Comparison of ENCODE assay signal across 8 cellular contexts in the genomic region with DNA sequence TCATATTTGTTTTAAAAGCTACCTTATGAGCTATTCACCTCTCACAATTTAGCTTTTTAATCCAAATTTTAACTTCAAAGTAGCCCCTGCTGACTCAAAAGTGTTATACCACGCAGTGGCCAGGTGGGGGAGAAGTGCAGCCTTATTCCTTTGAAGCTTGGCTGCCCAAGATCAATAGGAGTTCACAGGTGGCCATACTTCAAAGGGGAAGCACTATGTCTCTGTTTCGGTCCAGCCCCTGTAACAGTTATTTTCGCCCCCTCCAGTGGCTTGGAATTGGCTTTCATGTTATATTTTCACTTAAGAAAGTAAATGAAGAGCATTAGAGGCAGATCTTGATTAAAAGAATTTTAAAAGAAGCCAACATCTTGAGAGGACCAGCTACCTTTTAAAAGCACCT.
A peak's percentile ranks its signal among the peaks of the same experiment; 100 is the strongest.
DNase-seq lines count a peak whose midpoint lies in the region; ATAC-seq and TF ChIP-seq lines count a peak whose summit lies in the region.

No MANE protein-coding gene starts in this region.

- H3K9ac ChIP-seq in neural cell (ENCODE audit: low read length): no peak overlapping the region

- H3K9me2 ChIP-seq in neural cell (ENCODE audit: insufficient read depth, low read length): no peaks in the 10 kb centered on the region

- no peaks in the 10 kb centered on the region for H3K36me3 ChIP-seq in neural cell (ENCODE audit: insufficient read depth, low read length)

- no peaks in the 10 kb centered on the region for H3K9me3 ChIP-seq in neural cell (ENCODE audit: low read length)

- no peaks in the 10 kb centered on the region for H3F3A ChIP-seq in neural cell (ENCODE audit: insufficient read depth, low read length, poor library complexity, severe bottlenecking)

- TF ChIP-seq EP300 in neural cell (conservative IDR thresholded peaks at IDR 0.05; ENCODE audit: poor library complexity, severe bottlenecking): no peak

- TF ChIP-seq CTCF in GM12873 (IDR thresholded peaks at IDR 0.05; ENCODE audit: insufficient read depth, low read depth, low read length, missing control alignments) (peak; percentile 68), neural cell (IDR thresholded peaks at IDR 0.05; ENCODE audit: poor library complexity, severe bottlenecking) (peak; percentile 59)

- H3K4me3 ChIP-seq in neural cell (ENCODE audit: low read length): no peak overlapping the region

- ATAC-seq in GM21423 (IDR thresholded peaks at IDR 0.05; ENCODE audit: unreplicated experiment) (peak; percentile 99), HG03469 (IDR thresholded peaks at IDR 0.05; ENCODE audit: unreplicated experiment) (peak; percentile 98)

- H3K27ac ChIP-seq in neural cell (ENCODE audit: low read length): no peak overlapping the region

- no peaks in the 10 kb centered on the region for H3K79me2 ChIP-seq in neural cell (replicated peaks; ENCODE audit: insufficient read depth, low read length)

- no peaks in the 10 kb centered on the region for H3K27me3 ChIP-seq in neural cell (ENCODE audit: insufficient read depth, low read depth, low read length)

- H2AFZ ChIP-seq in neural cell (ENCODE audit: low read depth, low read length): no peak overlapping the region

- H4K20me1 ChIP-seq in neural cell (ENCODE audit: insufficient read depth): no peaks in the 10 kb centered on the region

- DNase-seq in NCI-H748 treated with DMSO at 0.1 percent for 48 hours (lab: John Stamatoyannopoulos, UW) (peak; percentile 60), cerebellar cortex (ENCODE audit: low spot score) (peak; percentile 32), activated gamma-delta T cell treated with Interleukin-2 at 50 U/mL for 16 hours (no peak)
- no peak for DNase-seq in activated CD8-positive, alpha-beta memory T cell treated with anti-CD3 and anti-CD28 coated beads for 24 hours

- TF ChIP-seq RAD21 in neural cell (conservative IDR thresholded peaks at IDR 0.05): peak; percentile 61

- H3K4me2 ChIP-seq in neural cell (ENCODE audit: low read length): no peak overlapping the region

TF ChIP-seq in neural cell, 6 proteins besides CTCF, POLR2A, EP300 and RAD21:
- TF ChIP-seq EZH2 (IDR thresholded peaks at IDR 0.05; ENCODE audit: borderline replicate concordance, insufficient read depth, low read length, poor library complexity, severe bottlenecking): no peak
- peak; percentile 61 for TF ChIP-seq SMC3 (conservative IDR thresholded peaks at IDR 0.05; ENCODE audit: poor library complexity)
- TF ChIP-seq MXI1 (conservative IDR thresholded peaks at IDR 0.05; ENCODE audit: poor library complexity, severe bottlenecking): no peak
- TF ChIP-seq POLR2AphosphoS5 (IDR thresholded peaks at IDR 0.05): no peak

Comparison
In these comparisons a context has a peak if more than half of its experiments do, and no peak if none do; other contexts are left out.
1. DNase-seq: peak in NCI-H748 treated with DMSO at 0.1 percent for 48 hours (single experiment) and cerebellar cortex (single experiment); none in activated gamma-delta T cell treated with Interleukin-2 at 50 U/mL for 16 hours (single experiment) and activated CD8-positive, alpha-beta memory T cell treated with anti-CD3 and anti-CD28 coated beads for 24 hours (single experiment).